Comparison of ENCODE assay signal across 1 cellular context in the genomic region with DNA sequence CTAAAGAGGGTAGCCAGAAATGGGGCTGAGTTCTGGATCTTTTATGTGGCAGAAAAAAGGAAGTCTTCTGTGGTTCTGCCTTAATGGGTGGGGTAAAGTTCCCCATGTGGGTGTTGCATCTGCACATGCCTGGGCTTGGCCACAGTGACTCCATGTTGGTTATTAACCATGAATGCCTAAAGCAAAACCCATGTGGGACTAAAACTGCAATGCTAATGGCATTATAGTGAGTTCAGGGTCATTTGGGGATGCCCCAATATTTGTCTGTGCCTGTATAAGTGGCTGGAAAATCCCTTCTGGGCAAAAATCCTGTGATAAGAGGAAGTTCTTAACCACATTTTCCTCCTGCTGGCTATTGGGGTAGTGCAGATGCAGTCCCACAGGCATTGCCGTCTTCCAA.
TF ChIP-seq lines count a peak whose summit lies in the region.

No MANE protein-coding gene starts in this region.

TF ChIP-seq in GM12878, 131 proteins besides CTCF, POLR2A, EP300 and RAD21 (continued from another document and continues in another):
- TF ChIP-seq, protein P1, sequence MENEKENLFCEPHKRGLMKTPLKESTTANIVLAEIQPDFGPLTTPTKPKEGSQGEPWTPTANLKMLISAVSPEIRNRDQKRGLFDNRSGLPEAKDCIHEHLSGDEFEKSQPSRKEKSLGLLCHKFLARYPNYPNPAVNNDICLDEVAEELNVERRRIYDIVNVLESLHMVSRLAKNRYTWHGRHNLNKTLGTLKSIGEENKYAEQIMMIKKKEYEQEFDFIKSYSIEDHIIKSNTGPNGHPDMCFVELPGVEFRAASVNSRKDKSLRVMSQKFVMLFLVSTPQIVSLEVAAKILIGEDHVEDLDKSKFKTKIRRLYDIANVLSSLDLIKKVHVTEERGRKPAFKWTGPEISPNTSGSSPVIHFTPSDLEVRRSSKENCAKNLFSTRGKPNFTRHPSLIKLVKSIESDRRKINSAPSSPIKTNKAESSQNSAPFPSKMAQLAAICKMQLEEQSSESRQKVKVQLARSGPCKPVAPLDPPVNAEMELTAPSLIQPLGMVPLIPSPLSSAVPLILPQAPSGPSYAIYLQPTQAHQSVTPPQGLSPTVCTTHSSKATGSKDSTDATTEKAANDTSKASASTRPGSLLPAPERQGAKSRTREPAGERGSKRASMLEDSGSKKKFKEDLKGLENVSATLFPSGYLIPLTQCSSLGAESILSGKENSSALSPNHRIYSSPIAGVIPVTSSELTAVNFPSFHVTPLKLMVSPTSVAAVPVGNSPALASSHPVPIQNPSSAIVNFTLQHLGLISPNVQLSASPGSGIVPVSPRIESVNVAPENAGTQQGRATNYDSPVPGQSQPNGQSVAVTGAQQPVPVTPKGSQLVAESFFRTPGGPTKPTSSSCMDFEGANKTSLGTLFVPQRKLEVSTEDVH (IDR thresholded peaks at IDR 0.05; ENCODE audit: low read depth, partially characterized antibody): no peak
- peak; percentile 78 for TF ChIP-seq IKZF1 (conservative IDR thresholded peaks at IDR 0.05)
- no peak for TF ChIP-seq SREBF1 (IDR thresholded peaks at IDR 0.05; ENCODE audit: low read length)
- no peak for TF ChIP-seq NFXL1 (IDR thresholded peaks at IDR 0.05; ENCODE audit: borderline replicate concordance)
- no peak for TF ChIP-seq HDGF (IDR thresholded peaks at IDR 0.05)
- no peak for TF ChIP-seq KDM1A (IDR thresholded peaks at IDR 0.05; ENCODE audit: borderline replicate concordance)
- TF ChIP-seq MEF2B (IDR thresholded peaks at IDR 0.05; ENCODE audit: partially characterized antibody, poor library complexity, severe bottlenecking): peak; percentile 21
- TF ChIP-seq, protein P2, sequence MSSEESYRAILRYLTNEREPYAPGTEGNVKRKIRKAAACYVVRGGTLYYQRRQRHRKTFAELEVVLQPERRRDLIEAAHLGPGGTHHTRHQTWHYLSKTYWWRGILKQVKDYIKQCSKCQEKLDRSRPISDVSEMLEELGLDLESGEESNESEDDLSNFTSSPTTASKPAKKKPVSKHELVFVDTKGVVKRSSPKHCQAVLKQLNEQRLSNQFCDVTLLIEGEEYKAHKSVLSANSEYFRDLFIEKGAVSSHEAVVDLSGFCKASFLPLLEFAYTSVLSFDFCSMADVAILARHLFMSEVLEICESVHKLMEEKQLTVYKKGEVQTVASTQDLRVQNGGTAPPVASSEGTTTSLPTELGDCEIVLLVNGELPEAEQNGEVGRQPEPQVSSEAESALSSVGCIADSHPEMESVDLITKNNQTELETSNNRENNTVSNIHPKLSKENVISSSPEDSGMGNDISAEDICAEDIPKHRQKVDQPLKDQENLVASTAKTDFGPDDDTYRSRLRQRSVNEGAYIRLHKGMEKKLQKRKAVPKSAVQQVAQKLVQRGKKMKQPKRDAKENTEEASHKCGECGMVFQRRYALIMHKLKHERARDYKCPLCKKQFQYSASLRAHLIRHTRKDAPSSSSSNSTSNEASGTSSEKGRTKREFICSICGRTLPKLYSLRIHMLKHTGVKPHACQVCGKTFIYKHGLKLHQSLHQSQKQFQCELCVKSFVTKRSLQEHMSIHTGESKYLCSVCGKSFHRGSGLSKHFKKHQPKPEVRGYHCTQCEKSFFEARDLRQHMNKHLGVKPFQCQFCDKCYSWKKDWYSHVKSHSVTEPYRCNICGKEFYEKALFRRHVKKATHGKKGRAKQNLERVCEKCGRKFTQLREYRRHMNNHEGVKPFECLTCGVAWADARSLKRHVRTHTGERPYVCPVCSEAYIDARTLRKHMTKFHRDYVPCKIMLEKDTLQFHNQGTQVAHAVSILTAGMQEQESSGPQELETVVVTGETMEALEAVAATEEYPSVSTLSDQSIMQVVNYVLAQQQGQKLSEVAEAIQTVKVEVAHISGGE (CRISPR knock-in tag; IDR thresholded peaks at IDR 0.05): no peak
- TF ChIP-seq, protein P3, sequence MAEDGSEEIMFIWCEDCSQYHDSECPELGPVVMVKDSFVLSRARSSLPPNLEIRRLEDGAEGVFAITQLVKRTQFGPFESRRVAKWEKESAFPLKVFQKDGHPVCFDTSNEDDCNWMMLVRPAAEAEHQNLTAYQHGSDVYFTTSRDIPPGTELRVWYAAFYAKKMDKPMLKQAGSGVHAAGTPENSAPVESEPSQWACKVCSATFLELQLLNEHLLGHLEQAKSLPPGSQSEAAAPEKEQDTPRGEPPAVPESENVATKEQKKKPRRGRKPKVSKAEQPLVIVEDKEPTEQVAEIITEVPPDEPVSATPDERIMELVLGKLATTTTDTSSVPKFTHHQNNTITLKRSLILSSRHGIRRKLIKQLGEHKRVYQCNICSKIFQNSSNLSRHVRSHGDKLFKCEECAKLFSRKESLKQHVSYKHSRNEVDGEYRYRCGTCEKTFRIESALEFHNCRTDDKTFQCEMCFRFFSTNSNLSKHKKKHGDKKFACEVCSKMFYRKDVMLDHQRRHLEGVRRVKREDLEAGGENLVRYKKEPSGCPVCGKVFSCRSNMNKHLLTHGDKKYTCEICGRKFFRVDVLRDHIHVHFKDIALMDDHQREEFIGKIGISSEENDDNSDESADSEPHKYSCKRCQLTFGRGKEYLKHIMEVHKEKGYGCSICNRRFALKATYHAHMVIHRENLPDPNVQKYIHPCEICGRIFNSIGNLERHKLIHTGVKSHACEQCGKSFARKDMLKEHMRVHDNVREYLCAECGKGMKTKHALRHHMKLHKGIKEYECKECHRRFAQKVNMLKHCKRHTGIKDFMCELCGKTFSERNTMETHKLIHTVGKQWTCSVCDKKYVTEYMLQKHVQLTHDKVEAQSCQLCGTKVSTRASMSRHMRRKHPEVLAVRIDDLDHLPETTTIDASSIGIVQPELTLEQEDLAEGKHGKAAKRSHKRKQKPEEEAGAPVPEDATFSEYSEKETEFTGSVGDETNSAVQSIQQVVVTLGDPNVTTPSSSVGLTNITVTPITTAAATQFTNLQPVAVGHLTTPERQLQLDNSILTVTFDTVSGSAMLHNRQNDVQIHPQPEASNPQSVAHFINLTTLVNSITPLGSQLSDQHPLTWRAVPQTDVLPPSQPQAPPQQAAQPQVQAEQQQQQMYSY (CRISPR knock-in tag; IDR thresholded peaks at IDR 0.05): no peak
- no peak for TF ChIP-seq TARDBP (IDR thresholded peaks at IDR 0.05; ENCODE audit: borderline replicate concordance)
- TF ChIP-seq, protein P4, sequence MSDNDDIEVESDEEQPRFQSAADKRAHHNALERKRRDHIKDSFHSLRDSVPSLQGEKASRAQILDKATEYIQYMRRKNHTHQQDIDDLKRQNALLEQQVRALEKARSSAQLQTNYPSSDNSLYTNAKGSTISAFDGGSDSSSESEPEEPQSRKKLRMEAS (IDR thresholded peaks at IDR 0.05; ENCODE audit: low read depth, low read length): no peak
- no peak for TF ChIP-seq ZNF622 (IDR thresholded peaks at IDR 0.05)
- TF ChIP-seq ATF7 (IDR thresholded peaks at IDR 0.05; ENCODE audit: low read depth): no peak
- TF ChIP-seq, protein P5, sequence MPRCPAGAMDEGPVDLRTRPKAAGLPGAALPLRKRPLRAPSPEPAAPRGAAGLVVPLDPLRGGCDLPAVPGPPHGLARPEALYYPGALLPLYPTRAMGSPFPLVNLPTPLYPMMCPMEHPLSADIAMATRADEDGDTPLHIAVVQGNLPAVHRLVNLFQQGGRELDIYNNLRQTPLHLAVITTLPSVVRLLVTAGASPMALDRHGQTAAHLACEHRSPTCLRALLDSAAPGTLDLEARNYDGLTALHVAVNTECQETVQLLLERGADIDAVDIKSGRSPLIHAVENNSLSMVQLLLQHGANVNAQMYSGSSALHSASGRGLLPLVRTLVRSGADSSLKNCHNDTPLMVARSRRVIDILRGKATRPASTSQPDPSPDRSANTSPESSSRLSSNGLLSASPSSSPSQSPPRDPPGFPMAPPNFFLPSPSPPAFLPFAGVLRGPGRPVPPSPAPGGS (IDR thresholded peaks at IDR 0.05; ENCODE audit: borderline replicate concordance, insufficient read depth, low read depth, low read length, poor library complexity, severe bottlenecking): no peak
- TF ChIP-seq FOXK2 (IDR thresholded peaks at IDR 0.05): no peak
- TF ChIP-seq ZNF24 (IDR thresholded peaks at IDR 0.05): no peak
- no peak for TF ChIP-seq ETV6 (conservative IDR thresholded peaks at IDR 0.05 in 1 of 2, IDR thresholded peaks at IDR 0.05 in 1 of 2; ENCODE audit: borderline replicate concordance in 1 of 2, low read depth in 1 of 2)
- TF ChIP-seq, protein P6, sequence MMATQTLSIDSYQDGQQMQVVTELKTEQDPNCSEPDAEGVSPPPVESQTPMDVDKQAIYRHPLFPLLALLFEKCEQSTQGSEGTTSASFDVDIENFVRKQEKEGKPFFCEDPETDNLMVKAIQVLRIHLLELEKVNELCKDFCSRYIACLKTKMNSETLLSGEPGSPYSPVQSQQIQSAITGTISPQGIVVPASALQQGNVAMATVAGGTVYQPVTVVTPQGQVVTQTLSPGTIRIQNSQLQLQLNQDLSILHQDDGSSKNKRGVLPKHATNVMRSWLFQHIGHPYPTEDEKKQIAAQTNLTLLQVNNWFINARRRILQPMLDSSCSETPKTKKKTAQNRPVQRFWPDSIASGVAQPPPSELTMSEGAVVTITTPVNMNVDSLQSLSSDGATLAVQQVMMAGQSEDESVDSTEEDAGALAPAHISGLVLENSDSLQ (IDR thresholded peaks at IDR 0.05): no peak
- TF ChIP-seq, protein P7, sequence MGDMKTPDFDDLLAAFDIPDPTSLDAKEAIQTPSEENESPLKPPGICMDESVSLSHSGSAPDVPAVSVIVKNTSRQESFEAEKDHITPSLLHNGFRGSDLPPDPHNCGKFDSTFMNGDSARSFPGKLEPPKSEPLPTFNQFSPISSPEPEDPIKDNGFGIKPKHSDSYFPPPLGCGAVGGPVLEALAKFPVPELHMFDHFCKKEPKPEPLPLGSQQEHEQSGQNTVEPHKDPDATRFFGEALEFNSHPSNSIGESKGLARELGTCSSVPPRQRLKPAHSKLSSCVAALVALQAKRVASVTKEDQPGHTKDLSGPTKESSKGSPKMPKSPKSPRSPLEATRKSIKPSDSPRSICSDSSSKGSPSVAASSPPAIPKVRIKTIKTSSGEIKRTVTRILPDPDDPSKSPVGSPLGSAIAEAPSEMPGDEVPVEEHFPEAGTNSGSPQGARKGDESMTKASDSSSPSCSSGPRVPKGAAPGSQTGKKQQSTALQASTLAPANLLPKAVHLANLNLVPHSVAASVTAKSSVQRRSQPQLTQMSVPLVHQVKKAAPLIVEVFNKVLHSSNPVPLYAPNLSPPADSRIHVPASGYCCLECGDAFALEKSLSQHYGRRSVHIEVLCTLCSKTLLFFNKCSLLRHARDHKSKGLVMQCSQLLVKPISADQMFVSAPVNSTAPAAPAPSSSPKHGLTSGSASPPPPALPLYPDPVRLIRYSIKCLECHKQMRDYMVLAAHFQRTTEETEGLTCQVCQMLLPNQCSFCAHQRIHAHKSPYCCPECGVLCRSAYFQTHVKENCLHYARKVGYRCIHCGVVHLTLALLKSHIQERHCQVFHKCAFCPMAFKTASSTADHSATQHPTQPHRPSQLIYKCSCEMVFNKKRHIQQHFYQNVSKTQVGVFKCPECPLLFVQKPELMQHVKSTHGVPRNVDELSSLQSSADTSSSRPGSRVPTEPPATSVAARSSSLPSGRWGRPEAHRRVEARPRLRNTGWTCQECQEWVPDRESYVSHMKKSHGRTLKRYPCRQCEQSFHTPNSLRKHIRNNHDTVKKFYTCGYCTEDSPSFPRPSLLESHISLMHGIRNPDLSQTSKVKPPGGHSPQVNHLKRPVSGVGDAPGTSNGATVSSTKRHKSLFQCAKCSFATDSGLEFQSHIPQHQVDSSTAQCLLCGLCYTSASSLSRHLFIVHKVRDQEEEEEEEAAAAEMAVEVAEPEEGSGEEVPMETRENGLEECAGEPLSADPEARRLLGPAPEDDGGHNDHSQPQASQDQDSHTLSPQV (IDR thresholded peaks at IDR 0.05): peak; percentile 97
- TF ChIP-seq ZBED1 (IDR thresholded peaks at IDR 0.05; ENCODE audit: borderline replicate concordance): no peak
- no peak for TF ChIP-seq STAT3 (IDR thresholded peaks at IDR 0.05; ENCODE audit: low read depth, low read length)
- no peak for TF ChIP-seq EGR1 (IDR thresholded peaks at IDR 0.05; ENCODE audit: borderline replicate concordance in 1 of 2, low read depth in 2 of 2, low read length in 2 of 2)
- no peak for TF ChIP-seq PML (IDR thresholded peaks at IDR 0.05; ENCODE audit: low read length)
- no peak for TF ChIP-seq BCL11A (IDR thresholded peaks at IDR 0.05; ENCODE audit: low read depth, low read length)
- TF ChIP-seq FOXM1 (IDR thresholded peaks at IDR 0.05; ENCODE audit: low read depth, low read length): no peak
- TF ChIP-seq ESRRA (IDR thresholded peaks at IDR 0.05; ENCODE audit: low read length): no peak
- TF ChIP-seq, protein P8, sequence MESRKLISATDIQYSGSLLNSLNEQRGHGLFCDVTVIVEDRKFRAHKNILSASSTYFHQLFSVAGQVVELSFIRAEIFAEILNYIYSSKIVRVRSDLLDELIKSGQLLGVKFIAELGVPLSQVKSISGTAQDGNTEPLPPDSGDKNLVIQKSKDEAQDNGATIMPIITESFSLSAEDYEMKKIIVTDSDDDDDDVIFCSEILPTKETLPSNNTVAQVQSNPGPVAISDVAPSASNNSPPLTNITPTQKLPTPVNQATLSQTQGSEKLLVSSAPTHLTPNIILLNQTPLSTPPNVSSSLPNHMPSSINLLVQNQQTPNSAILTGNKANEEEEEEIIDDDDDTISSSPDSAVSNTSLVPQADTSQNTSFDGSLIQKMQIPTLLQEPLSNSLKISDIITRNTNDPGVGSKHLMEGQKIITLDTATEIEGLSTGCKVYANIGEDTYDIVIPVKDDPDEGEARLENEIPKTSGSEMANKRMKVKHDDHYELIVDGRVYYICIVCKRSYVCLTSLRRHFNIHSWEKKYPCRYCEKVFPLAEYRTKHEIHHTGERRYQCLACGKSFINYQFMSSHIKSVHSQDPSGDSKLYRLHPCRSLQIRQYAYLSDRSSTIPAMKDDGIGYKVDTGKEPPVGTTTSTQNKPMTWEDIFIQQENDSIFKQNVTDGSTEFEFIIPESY (IDR thresholded peaks at IDR 0.05): no peak
- TF ChIP-seq, protein P9, sequence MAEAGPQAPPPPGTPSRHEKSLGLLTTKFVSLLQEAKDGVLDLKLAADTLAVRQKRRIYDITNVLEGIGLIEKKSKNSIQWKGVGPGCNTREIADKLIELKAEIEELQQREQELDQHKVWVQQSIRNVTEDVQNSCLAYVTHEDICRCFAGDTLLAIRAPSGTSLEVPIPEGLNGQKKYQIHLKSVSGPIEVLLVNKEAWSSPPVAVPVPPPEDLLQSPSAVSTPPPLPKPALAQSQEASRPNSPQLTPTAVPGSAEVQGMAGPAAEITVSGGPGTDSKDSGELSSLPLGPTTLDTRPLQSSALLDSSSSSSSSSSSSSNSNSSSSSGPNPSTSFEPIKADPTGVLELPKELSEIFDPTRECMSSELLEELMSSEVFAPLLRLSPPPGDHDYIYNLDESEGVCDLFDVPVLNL (IDR thresholded peaks at IDR 0.05; ENCODE audit: low read depth, low read length): no peak
- TF ChIP-seq, protein P10, sequence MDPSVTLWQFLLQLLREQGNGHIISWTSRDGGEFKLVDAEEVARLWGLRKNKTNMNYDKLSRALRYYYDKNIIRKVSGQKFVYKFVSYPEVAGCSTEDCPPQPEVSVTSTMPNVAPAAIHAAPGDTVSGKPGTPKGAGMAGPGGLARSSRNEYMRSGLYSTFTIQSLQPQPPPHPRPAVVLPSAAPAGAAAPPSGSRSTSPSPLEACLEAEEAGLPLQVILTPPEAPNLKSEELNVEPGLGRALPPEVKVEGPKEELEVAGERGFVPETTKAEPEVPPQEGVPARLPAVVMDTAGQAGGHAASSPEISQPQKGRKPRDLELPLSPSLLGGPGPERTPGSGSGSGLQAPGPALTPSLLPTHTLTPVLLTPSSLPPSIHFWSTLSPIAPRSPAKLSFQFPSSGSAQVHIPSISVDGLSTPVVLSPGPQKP (IDR thresholded peaks at IDR 0.05; ENCODE audit: low read depth, low read length): no peak
- no peak for TF ChIP-seq MEF2A (IDR thresholded peaks at IDR 0.05; ENCODE audit: insufficient read depth, low read depth, low read length)
- TF ChIP-seq IKZF2 (IDR thresholded peaks at IDR 0.05): peak; percentile 67 to 82
- TF ChIP-seq POU2F2 (IDR thresholded peaks at IDR 0.05; ENCODE audit: borderline replicate concordance, low read depth, low read length): no peak
- TF ChIP-seq BHLHE40 (IDR thresholded peaks at IDR 0.05; ENCODE audit: borderline replicate concordance in 1 of 2, low read depth in 2 of 2, low read length in 1 of 2): peak; percentile 37 to 63; a peak in 2 of 4 replicates
- no peak for TF ChIP-seq ZNF384 (IDR thresholded peaks at IDR 0.05; ENCODE audit: borderline replicate concordance, low read depth, low read length)
